In genomic region chr13:50596103-50596502, GRCh38 we compare ENCODE assay signal across 11 cellular contexts.
"Had no signal": no experiment of that assay in that cellular context is flagged by ENCODE, and none has a peak within 500 bp of the region (broad histone marks: within the 10 kb centered on the region; RNA-seq: fewer than 3 reads in every experiment).

No MANE protein-coding gene starts in this region.

- H3K4me3 Mint-ChIP-seq: activated CD4-positive, alpha-beta T cell treated with anti-CD3 and anti-CD28 coated beads, Interleukin-2, amount 10 ng/mL, durations not matched to agents 7 days and 5 days; activated naive CD4-positive, alpha-beta T cell treated with anti-CD3 and anti-CD28 coated beads, Interleukin-2, amount 50 U/mL, for 24 hours; activated T-cell treated with anti-CD3 and anti-CD28 coated beads, Interleukin-2, amount 50 U/mL, for 72 hours; neural crest cell; type B pancreatic cell had no signal

- H3K36me3 Mint-ChIP-seq: type B pancreatic cell had no signal

- H3K27me3 Mint-ChIP-seq: activated naive CD4-positive, alpha-beta T cell treated with anti-CD3 and anti-CD28 coated beads, Interleukin-2, amount 50 U/mL, for 24 hours; stimulated activated naive CD8-positive, alpha-beta T cell treated with anti-CD3 and anti-CD28 coated beads, Interleukin-15, amount 100 ng/mL, for 72 hours; type B pancreatic cell had no signal

- H3K27ac Mint-ChIP-seq: activated CD4-positive, alpha-beta T cell treated with anti-CD3 and anti-CD28 coated beads, Interleukin-2, amount 10 ng/mL, durations not matched to agents 7 days and 5 days; activated naive CD4-positive, alpha-beta T cell treated with anti-CD3 and anti-CD28 coated beads, Interleukin-2, amount 50 U/mL, for 24 hours; activated T-cell treated with anti-CD3 and anti-CD28 coated beads, Interleukin-2, amount 50 U/mL, for 72 hours; stimulated activated naive CD8-positive, alpha-beta T cell treated with anti-CD3 and anti-CD28 coated beads, Interleukin-15, amount 100 ng/mL, for 72 hours; type B pancreatic cell had no signal

- ATAC-seq: activated CD4-positive, CD25-positive, alpha-beta regulatory T cell treated with anti-CD3 and anti-CD28 coated beads, Interleukin-2, amount 50 U/mL, for 24 hours; activated T-cell treated with anti-CD3 and anti-CD28 coated beads, Interleukin-2, amount 50 U/mL, for 72 hours; stimulated activated naive CD8-positive, alpha-beta T cell treated with anti-CD3 and anti-CD28 coated beads, Interleukin-15, amount 100 ng/mL, for 72 hours had no signal

- DNase-seq: activated CD4-positive, alpha-beta T cell treated with anti-CD3 and anti-CD28 coated beads, Interleukin-2, amount 10 ng/mL, durations not matched to agents 7 days and 5 days; activated gamma-delta T cell; activated T-cell treated with anti-CD3 and anti-CD28 coated beads, Interleukin-2, amount 50 U/mL, for 72 hours; effector CD4-positive, alpha-beta T cell; stimulated activated CD4-positive, alpha-beta T cell treated with anti-CD3 and anti-CD28 coated beads, Interleukin-2, amount 100 ng/mL, for 24 hours; stimulated activated naive CD8-positive, alpha-beta T cell treated with anti-CD3 and anti-CD28 coated beads, Interleukin-15, amount 100 ng/mL, for 72 hours; T1000 had no signal

- H3K9me3 Mint-ChIP-seq: activated CD4-positive, alpha-beta T cell treated with anti-CD3 and anti-CD28 coated beads, Interleukin-2, amount 10 ng/mL, durations not matched to agents 7 days and 5 days; activated naive CD4-positive, alpha-beta T cell treated with anti-CD3 and anti-CD28 coated beads, Interleukin-2, amount 50 U/mL, for 24 hours; activated T-cell treated with anti-CD3 and anti-CD28 coated beads, Interleukin-2, amount 50 U/mL, for 72 hours; neural crest cell; stimulated activated naive CD8-positive, alpha-beta T cell treated with anti-CD3 and anti-CD28 coated beads, Interleukin-15, amount 100 ng/mL, for 72 hours; type B pancreatic cell had no signal
